16 cellular contexts compared by ENCODE assay signal in the genomic region with DNA sequence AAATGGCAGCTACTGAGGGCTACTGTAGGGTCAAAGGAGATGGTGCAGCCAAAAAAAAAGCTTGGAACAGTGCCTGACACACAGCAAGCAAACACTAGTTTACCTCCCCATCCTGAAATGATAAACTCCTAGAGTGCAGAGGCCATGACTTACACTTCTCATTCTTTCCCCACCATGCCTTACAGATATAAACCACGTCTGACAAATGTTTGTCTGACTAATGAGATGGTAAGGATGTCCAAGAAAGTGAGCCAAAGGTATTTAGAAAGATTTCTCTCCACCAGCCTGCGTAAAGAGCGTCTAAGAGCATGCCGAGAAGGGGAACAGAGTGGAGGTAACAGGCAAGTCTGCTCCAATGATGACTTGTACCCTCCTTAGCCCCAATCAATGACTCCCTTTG.
A peak's percentile ranks its signal among the peaks of the same experiment; 100 is the strongest.
DNase-seq lines count a peak whose midpoint lies in the region; ATAC-seq and TF ChIP-seq lines count a peak whose summit lies in the region.
"Had no signal": no experiment of that assay in that cellular context is flagged by ENCODE, and none has a peak within 500 bp of the region (broad histone marks: within the 10 kb centered on the region; RNA-seq: fewer than 3 reads in every experiment).

No MANE protein-coding gene starts in this region.

- H3K9me2 ChIP-seq in GM23338 (ENCODE audit: insufficient read depth), result no peaks in the 10 kb centered on the region

- intact Hi-C loops in left ventricle myocardium inferior (cut with micrococcal nuclease), result no loop called here
- intact Hi-C loops in left ventricle myocardium superior (cut with micrococcal nuclease), result no loop called here
- intact Hi-C loops in psoas muscle (cut with DNase I), result no loop called here

- H3K27me3 ChIP-seq in left ventricle myocardium inferior (ENCODE audit: low read depth), result no peaks in the 10 kb centered on the region
- H3K27me3 ChIP-seq in GM23338 (ENCODE audit: insufficient read depth), result no peaks in the 10 kb centered on the region
- no peaks in the 10 kb centered on the region for H3K27me3 ChIP-seq in fibroblast of lung (ENCODE audit: control insufficient read depth, insufficient read depth, low read length)
- H3K27me3 ChIP-seq in psoas muscle (ENCODE audit: insufficient read depth in 3 of 3, low read length in 2 of 3), result no peaks in the 10 kb centered on the region

- peaks cover 10% of the 10 kb centered on the region; the same call in 2 of the 3 replicates for H3K9me3 Mint-ChIP-seq in GM23338
- H3K9me3 Mint-ChIP-seq: CD8-positive, alpha-beta T cell had no signal

- H3K79me2 ChIP-seq in GM23338 (replicated peaks; ENCODE audit: insufficient read depth) (peaks cover 39% of the 10 kb centered on the region), fibroblast of lung (ENCODE audit: control insufficient read depth, insufficient read depth, low read length) (no peaks in the 10 kb centered on the region)

- H4K20me1 ChIP-seq in GM23338 (replicated peaks; ENCODE audit: insufficient read depth) (peaks cover 22% of the 10 kb centered on the region), fibroblast of lung (ENCODE audit: control insufficient read depth, extremely low read depth, insufficient read depth, low read length) (no peaks in the 10 kb centered on the region)

- H3K4me2 ChIP-seq in GM23338, result peak overlapping the region; percentile 7
- H3K4me2 ChIP-seq in fibroblast of lung (ENCODE audit: extremely low read depth, insufficient read depth, low read length), result no peak overlapping the region
- H3K4me2 ChIP-seq: A549 had no signal

- WGBS in psoas muscle, 3 donors, result 56 to 82% (median 59%) methylated on average over 4 of the region's 4 CpGs

- ATAC-seq in left ventricle myocardium superior (no peak), GM23338 (no peak), psoas muscle (peak in 3 of 4 donors; percentile 20 to 65 (median 53)), HG03196 (IDR thresholded peaks at IDR 0.05; ENCODE audit: unreplicated experiment) (no peak), GM19023 (IDR thresholded peaks at IDR 0.05; ENCODE audit: unreplicated experiment) (no peak)
- ATAC-seq: A549; CD8-positive, alpha-beta T cell had no signal

- H3K27ac ChIP-seq in left ventricle myocardium inferior (replicated peaks) (peak overlapping the region; percentile 73), GM23338 (ENCODE audit: low read depth) (no peak overlapping the region), fibroblast of lung (ENCODE audit: insufficient read depth, low read length) (no peak overlapping the region), psoas muscle (no peak overlapping the region)
- H3K27ac ChIP-seq: A549 had no signal

- H3K9me3 ChIP-seq in left ventricle myocardium inferior (replicated peaks), result peaks cover 1% of the 10 kb centered on the region
- H3K9me3 ChIP-seq in fibroblast of lung (ENCODE audit: control insufficient read depth, insufficient read depth, low read depth, low read length), result no peaks in the 10 kb centered on the region
- no peaks in the 10 kb centered on the region for H3K9me3 ChIP-seq in psoas muscle
- H3K9me3 ChIP-seq: A549 had no signal

- H3K4me3 ChIP-seq in left ventricle myocardium inferior (no peak overlapping the region), GM23338 (no peak overlapping the region), fibroblast of lung (replicated peaks in 1 of 4; ENCODE audit: control extremely low read depth in 1 of 4, insufficient read depth in 1 of 4, low read depth in 3 of 4, low read length in 4 of 4) (no peak overlapping the region), psoas muscle (no peak overlapping the region)
- H3K4me3 ChIP-seq: A549 had no signal

- peaks cover 69% of the 10 kb centered on the region for H3K4me1 Mint-ChIP-seq in GM23338
- H3K4me1 Mint-ChIP-seq: CD14-positive monocyte had no signal

- H3K36me3 Mint-ChIP-seq in GM23338 (ENCODE audit: low read depth), result peaks cover 34% of the 10 kb centered on the region
- H3K36me3 Mint-ChIP-seq: CD14-positive monocyte; CD8-positive, alpha-beta T cell had no signal

- H2AFZ ChIP-seq in GM23338 (no peak overlapping the region), fibroblast of lung (ENCODE audit: low read length) (no peak overlapping the region)

- peaks cover 12% of the 10 kb centered on the region for H3K27me3 Mint-ChIP-seq in GM23338 (ENCODE audit: insufficient read depth, low read depth, poor library complexity)

- H3K9ac ChIP-seq in fibroblast of lung (ENCODE audit: insufficient read depth, low read length), result no peak overlapping the region

- TF ChIP-seq CTCF in left ventricle myocardium inferior (IDR thresholded peaks at IDR 0.05; ENCODE audit: borderline replicate concordance) (no peak), GM23338 (conservative IDR thresholded peaks at IDR 0.05; ENCODE audit: low read depth in 2 of 2) (no peak), fibroblast of lung (conservative IDR thresholded peaks at IDR 0.05 in 1 of 2, IDR thresholded peaks at IDR 0.05 in 1 of 2; ENCODE audit: low read depth in 1 of 2, low read length in 2 of 2) (no peak), psoas muscle (IDR thresholded peaks at IDR 0.05) (no peak)

- H3K4me3 Mint-ChIP-seq in GM23338, result no peak overlapping the region; the same call in 2 of the 3 replicates
- H3K4me3 Mint-ChIP-seq: CD14-positive monocyte; CD8-positive, alpha-beta T cell had no signal

- H3K4me1 ChIP-seq in left ventricle myocardium inferior, result peaks cover 49% of the 10 kb centered on the region
- H3K4me1 ChIP-seq in GM23338 (ENCODE audit: insufficient read depth), result peaks cover 54% of the 10 kb centered on the region
- peaks cover 4% of the 10 kb centered on the region for H3K4me1 ChIP-seq in fibroblast of lung (ENCODE audit: control insufficient read depth, extremely low read depth, insufficient read depth, low read length)
- peaks cover 39% of the 10 kb centered on the region for H3K4me1 ChIP-seq in psoas muscle
- H3K4me1 ChIP-seq: A549 had no signal

- DNase-seq in left ventricle myocardium inferior (no peak), left ventricle myocardium superior (no peak), GM23338 (ENCODE audit: low spot score) (no peak), fibroblast of lung (ENCODE audit: low read depth in 2 of 2) (peak; percentile 23 to 24), psoas muscle (no peak)
- no peak for DNase-seq in activated CD4-positive, alpha-beta T cell treated with anti-CD3 and anti-CD28 coated beads for 48 hours
- DNase-seq: CD8-positive, alpha-beta T cell; COR-L47; DMS153; DMS79 treated with DMSO at 0.1 percent for 48 hours; EL; H7 had no signal

- no peaks in the 10 kb centered on the region for H3K36me3 ChIP-seq in left ventricle myocardium inferior
- no peaks in the 10 kb centered on the region for H3K36me3 ChIP-seq in GM23338 (ENCODE audit: insufficient read depth)
- no peaks in the 10 kb centered on the region for H3K36me3 ChIP-seq in fibroblast of lung (ENCODE audit: control insufficient read depth, insufficient read depth, low read length)
- H3K36me3 ChIP-seq in psoas muscle (ENCODE audit: insufficient read depth in 1 of 2, low read depth in 1 of 2), result no peaks in the 10 kb centered on the region

- H3K27ac Mint-ChIP-seq in GM23338, result peak overlapping the region; percentile 61; the same call in 1 of the 2 replicates
- H3K27ac Mint-ChIP-seq: CD8-positive, alpha-beta T cell had no signal

- H3F3A ChIP-seq in GM23338 (replicated peaks; ENCODE audit: low read depth), result no peaks in the 10 kb centered on the region

TF ChIP-seq in GM23338, 12 proteins besides CTCF, POLR2A, EP300 and RAD21 (continues in another document):
- TF ChIP-seq, protein P1, sequence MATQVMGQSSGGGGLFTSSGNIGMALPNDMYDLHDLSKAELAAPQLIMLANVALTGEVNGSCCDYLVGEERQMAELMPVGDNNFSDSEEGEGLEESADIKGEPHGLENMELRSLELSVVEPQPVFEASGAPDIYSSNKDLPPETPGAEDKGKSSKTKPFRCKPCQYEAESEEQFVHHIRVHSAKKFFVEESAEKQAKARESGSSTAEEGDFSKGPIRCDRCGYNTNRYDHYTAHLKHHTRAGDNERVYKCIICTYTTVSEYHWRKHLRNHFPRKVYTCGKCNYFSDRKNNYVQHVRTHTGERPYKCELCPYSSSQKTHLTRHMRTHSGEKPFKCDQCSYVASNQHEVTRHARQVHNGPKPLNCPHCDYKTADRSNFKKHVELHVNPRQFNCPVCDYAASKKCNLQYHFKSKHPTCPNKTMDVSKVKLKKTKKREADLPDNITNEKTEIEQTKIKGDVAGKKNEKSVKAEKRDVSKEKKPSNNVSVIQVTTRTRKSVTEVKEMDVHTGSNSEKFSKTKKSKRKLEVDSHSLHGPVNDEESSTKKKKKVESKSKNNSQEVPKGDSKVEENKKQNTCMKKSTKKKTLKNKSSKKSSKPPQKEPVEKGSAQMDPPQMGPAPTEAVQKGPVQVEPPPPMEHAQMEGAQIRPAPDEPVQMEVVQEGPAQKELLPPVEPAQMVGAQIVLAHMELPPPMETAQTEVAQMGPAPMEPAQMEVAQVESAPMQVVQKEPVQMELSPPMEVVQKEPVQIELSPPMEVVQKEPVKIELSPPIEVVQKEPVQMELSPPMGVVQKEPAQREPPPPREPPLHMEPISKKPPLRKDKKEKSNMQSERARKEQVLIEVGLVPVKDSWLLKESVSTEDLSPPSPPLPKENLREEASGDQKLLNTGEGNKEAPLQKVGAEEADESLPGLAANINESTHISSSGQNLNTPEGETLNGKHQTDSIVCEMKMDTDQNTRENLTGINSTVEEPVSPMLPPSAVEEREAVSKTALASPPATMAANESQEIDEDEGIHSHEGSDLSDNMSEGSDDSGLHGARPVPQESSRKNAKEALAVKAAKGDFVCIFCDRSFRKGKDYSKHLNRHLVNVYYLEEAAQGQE (IDR thresholded peaks at IDR 0.05; ENCODE audit: unreplicated experiment), result no peak

Comparison
In these comparisons a context has a peak if more than half of its experiments do, and no peak if none do; other contexts are left out.
1. DNase-seq: peak in fibroblast of lung (2 of 2); none in left ventricle myocardium inferior (single experiment), left ventricle myocardium superior (single experiment), GM23338 (single experiment), psoas muscle (0 of 2) and activated CD4-positive, alpha-beta T cell treated with anti-CD3 and anti-CD28 coated beads for 48 hours (single experiment).
2. ATAC-seq: peak in psoas muscle (3 of 4); none in left ventricle myocardium superior (single experiment), GM23338 (single experiment), HG03196 (single experiment) and GM19023 (single experiment).